Comparison of ENCODE assay signal across 18 cellular contexts in the genomic region with DNA sequence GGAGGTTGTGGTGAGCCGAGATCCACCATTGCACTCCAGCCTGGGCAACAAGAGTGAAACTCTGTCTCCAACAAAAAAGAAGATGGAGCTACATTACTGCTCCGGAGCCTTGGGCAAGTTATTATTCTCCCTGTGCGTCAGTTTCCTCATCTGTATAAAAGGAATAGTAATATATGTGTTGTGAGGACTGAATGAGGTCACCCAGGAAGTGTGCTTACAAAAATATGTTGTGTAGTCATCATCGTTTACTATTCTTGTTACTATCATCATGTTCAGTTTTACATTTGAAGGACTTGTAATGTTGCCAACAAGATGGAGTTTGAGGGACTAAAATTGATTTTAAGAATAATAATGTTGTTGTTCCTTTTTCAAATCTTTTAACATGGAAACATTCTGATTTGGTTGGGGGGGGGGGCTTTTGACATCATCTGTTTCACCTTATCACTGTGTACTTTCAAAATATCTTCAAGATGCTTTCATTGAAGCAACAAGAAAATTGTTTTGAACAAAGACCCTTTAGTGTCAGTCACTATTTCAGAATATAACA.
DNase-seq lines count a peak whose midpoint lies in the region; ATAC-seq and TF ChIP-seq lines count a peak whose summit lies in the region.
"Had no signal": no experiment of that assay in that cellular context is flagged by ENCODE, and none has a peak within 500 bp of the region (broad histone marks: within the 10 kb centered on the region; RNA-seq: fewer than 3 reads in every experiment).

No MANE protein-coding gene starts in this region.

- DNase-seq in DMS53 treated with DMSO at 0.1 percent for 48 hours (lab: John Stamatoyannopoulos, UW; ENCODE audit: unreplicated experiment) (peak; percentile 34), M059J (ENCODE audit: low read depth) (peak; percentile 60), chondrocyte (ENCODE audit: low spot score) (no peak), left colon (no peak), nucleus accumbens (lab: John Stamatoyannopoulos, UW) (no peak), COR-L47 (lab: John Stamatoyannopoulos, UW) (no peak)
- no peak for DNase-seq in stimulated activated effector memory CD8-positive, alpha-beta T cell treated with anti-CD3 and anti-CD28 coated beads, Interleukin-12 subunit alpha, Interleukin-12 subunit beta, amount 100 ng/mL, for 72 hours (ENCODE audit: low spot score in 2 of 2)
- no peak for DNase-seq in activated CD4-positive, alpha-beta T cell treated with anti-CD3 and anti-CD28 coated beads, Interleukin-2, amount 10 ng/mL, durations not matched to agents 24 days and 14 days
- DNase-seq: CD4-positive, CD25-positive, alpha-beta regulatory T cell; DMS79 treated with DMSO at 0.1 percent for 48 hours; GDM1; Karpas-422; NCI-H1105 treated with DMSO at 0.1 percent for 48 hours; NCI-H1694 treated with DMSO at 0.1 percent for 48 hours; NCI-H345; RPMI8226 had no signal

- peaks cover 2% of the 10 kb centered on the region for H3K36me3 Mint-ChIP-seq in chondrocyte (ENCODE audit: low read depth)
- no peaks in the 10 kb centered on the region for H3K36me3 Mint-ChIP-seq in stimulated activated effector memory CD8-positive, alpha-beta T cell treated with anti-CD3 and anti-CD28 coated beads, Interleukin-12 subunit alpha, Interleukin-12 subunit beta, amount 100 ng/mL, for 72 hours
- no peaks in the 10 kb centered on the region for H3K36me3 Mint-ChIP-seq in activated CD4-positive, alpha-beta T cell treated with anti-CD3 and anti-CD28 coated beads, Interleukin-2, amount 10 ng/mL, durations not matched to agents 24 days and 14 days (ENCODE audit: low read depth)
- H3K36me3 Mint-ChIP-seq: CD4-positive, CD25-positive, alpha-beta regulatory T cell had no signal

- no peaks in the 10 kb centered on the region for H3K27me3 Mint-ChIP-seq in chondrocyte (ENCODE audit: low read depth)
- no peaks in the 10 kb centered on the region for H3K27me3 Mint-ChIP-seq in activated CD4-positive, alpha-beta T cell treated with anti-CD3 and anti-CD28 coated beads, Interleukin-2, amount 10 ng/mL, durations not matched to agents 24 days and 14 days
- H3K27me3 Mint-ChIP-seq: B cell; CD4-positive, CD25-positive, alpha-beta regulatory T cell had no signal

- H3K9me3 Mint-ChIP-seq in chondrocyte (ENCODE audit: low read depth): no peaks in the 10 kb centered on the region
- H3K9me3 Mint-ChIP-seq in stimulated activated effector memory CD8-positive, alpha-beta T cell treated with anti-CD3 and anti-CD28 coated beads, Interleukin-12 subunit alpha, Interleukin-12 subunit beta, amount 100 ng/mL, for 72 hours: no peaks in the 10 kb centered on the region
- H3K9me3 Mint-ChIP-seq in activated CD4-positive, alpha-beta T cell treated with anti-CD3 and anti-CD28 coated beads, Interleukin-2, amount 10 ng/mL, durations not matched to agents 24 days and 14 days: no peaks in the 10 kb centered on the region

- peaks cover 61% of the 10 kb centered on the region for H3K4me1 Mint-ChIP-seq in chondrocyte (ENCODE audit: low read depth)
- H3K4me1 Mint-ChIP-seq in stimulated activated effector memory CD8-positive, alpha-beta T cell treated with anti-CD3 and anti-CD28 coated beads, Interleukin-12 subunit alpha, Interleukin-12 subunit beta, amount 100 ng/mL, for 72 hours: no peaks in the 10 kb centered on the region
- no peaks in the 10 kb centered on the region for H3K4me1 Mint-ChIP-seq in activated CD4-positive, alpha-beta T cell treated with anti-CD3 and anti-CD28 coated beads, Interleukin-2, amount 10 ng/mL, durations not matched to agents 24 days and 14 days
- H3K4me1 Mint-ChIP-seq: B cell; CD4-positive, CD25-positive, alpha-beta regulatory T cell had no signal

- intact Hi-C loops in left colon (cut with DNase I, micrococcal nuclease): no loop called here
- intact Hi-C loops in activated CD4-positive, alpha-beta T cell treated with anti-CD3 and anti-CD28 coated beads, Interleukin-2, amount 10 ng/mL, durations not matched to agents 24 days and 14 days (cut with micrococcal nuclease): no loop called here

- TF ChIP-seq CTCF in chondrocyte (IDR thresholded peaks at IDR 0.05): no peak

- ATAC-seq in left colon: peak; percentile 48
- no peak for ATAC-seq in stimulated activated effector memory CD8-positive, alpha-beta T cell treated with anti-CD3 and anti-CD28 coated beads, Interleukin-12 subunit alpha, Interleukin-12 subunit beta, amount 100 ng/mL, for 72 hours
- ATAC-seq: GM12878 had no signal

- H3K4me3 Mint-ChIP-seq in chondrocyte (ENCODE audit: unreplicated experiment): no peak overlapping the region
- H3K4me3 Mint-ChIP-seq in stimulated activated effector memory CD8-positive, alpha-beta T cell treated with anti-CD3 and anti-CD28 coated beads, Interleukin-12 subunit alpha, Interleukin-12 subunit beta, amount 100 ng/mL, for 72 hours: no peak overlapping the region
- H3K4me3 Mint-ChIP-seq in activated CD4-positive, alpha-beta T cell treated with anti-CD3 and anti-CD28 coated beads, Interleukin-2, amount 10 ng/mL, durations not matched to agents 24 days and 14 days: no peak overlapping the region
- H3K4me3 Mint-ChIP-seq: B cell; CD4-positive, CD25-positive, alpha-beta regulatory T cell had no signal

- H3K27ac Mint-ChIP-seq in chondrocyte (ENCODE audit: unreplicated experiment): peak overlapping the region; percentile 1
- H3K27ac Mint-ChIP-seq in stimulated activated effector memory CD8-positive, alpha-beta T cell treated with anti-CD3 and anti-CD28 coated beads, Interleukin-12 subunit alpha, Interleukin-12 subunit beta, amount 100 ng/mL, for 72 hours: no peak overlapping the region
- no peak overlapping the region for H3K27ac Mint-ChIP-seq in activated CD4-positive, alpha-beta T cell treated with anti-CD3 and anti-CD28 coated beads, Interleukin-2, amount 10 ng/mL, durations not matched to agents 24 days and 14 days
- H3K27ac Mint-ChIP-seq: B cell; CD4-positive, CD25-positive, alpha-beta regulatory T cell had no signal

Comparison
In these comparisons a context has a peak if more than half of its experiments do, and no peak if none do; other contexts are left out.
1. DNase-seq: peak in DMS53 treated with DMSO at 0.1 percent for 48 hours (single experiment) and M059J (single experiment); none in chondrocyte (single experiment), left colon (0 of 2), stimulated activated effector memory CD8-positive, alpha-beta T cell treated with anti-CD3 and anti-CD28 coated beads, Interleukin-12 subunit alpha, Interleukin-12 subunit beta, amount 100 ng/mL, for 72 hours (0 of 2), nucleus accumbens (0 of 56), activated CD4-positive, alpha-beta T cell treated with anti-CD3 and anti-CD28 coated beads, Interleukin-2, amount 10 ng/mL, durations not matched to agents 24 days and 14 days (single experiment) and COR-L47 (single experiment).